Comparison of ENCODE assay signal across 27 cellular contexts in genomic region chr1:39436842-39437241, GRCh38. TPM values are rescaled to one million over a fixed set of nuclear protein-coding genes. Genes with fewer than 3 reads are reported as not detected.
"Had no signal": no experiment of that assay in that cellular context is flagged by ENCODE, and none has a peak within 500 bp of the region (broad histone marks: within the 10 kb centered on the region; RNA-seq: fewer than 3 reads in every experiment).

No MANE protein-coding gene starts in this region.

- H3K4me1 ChIP-seq: breast epithelium, thyroid gland had no signal

- DNase-seq: activated CD4-positive, alpha-beta T cell treated with anti-CD3 and anti-CD28 coated beads for 48 hours; activated CD4-positive, alpha-beta T cell treated with anti-CD3 and anti-CD28 coated beads, Interleukin-2, amount 50 U/mL, for 48 hours; activated CD8-positive, alpha-beta memory T cell treated with anti-CD3 and anti-CD28 coated beads for 24 hours; central memory CD4-positive, alpha-beta T cell; islet precursor cell; left cardiac atrium; mammary epithelial cell; ovary; retina; sigmoid colon; small intestine; stimulated activated CD4-positive, alpha-beta T cell treated with anti-CD3 and anti-CD28 coated beads, Interleukin-1b, Interleukin-23, amount 100 ng/mL, for 48 hours; stimulated activated CD4-positive, alpha-beta T cell treated with anti-CD3 and anti-CD28 coated beads, Interleukin-4, amount 100 ng/mL, for 4 hours; stimulated activated CD8-positive, alpha-beta memory T cell treated with anti-CD3 and anti-CD28 coated beads, Interleukin-4, amount 100 ng/mL, for 48 hours; stimulated activated naive B cell treated with anti-CD40 and anti-IgM and Interleukin-4, amounts not matched to agents 10 μg/mL and 1 μg/mL and 100 μg/mL, for 72 hours; stomach; T1000; thyroid gland; upper lobe of right lung; WERI-Rb-1 had no signal

- H3K9me3 ChIP-seq: breast epithelium, esophagus muscularis mucosa, ovary, sigmoid colon, stomach, thyroid gland, upper lobe of right lung had no signal

- ATAC-seq: activated CD4-positive, CD25-positive, alpha-beta regulatory T cell treated with anti-CD3 and anti-CD28 coated beads, Interleukin-2, amount 50 U/mL, for 24 hours; activated naive CD4-positive, alpha-beta T cell treated with anti-CD3 and anti-CD28 coated beads, Interleukin-2, amount 50 U/mL, for 72 hours; stimulated activated naive B cell treated with anti-CD40 and anti-IgM and Interleukin-4, amounts not matched to agents 10 μg/mL and 1 μg/mL and 100 μg/mL, for 72 hours; upper lobe of right lung had no signal

- FAIRE-seq: frontal cortex, small intestine had no signal

- H3K27me3 ChIP-seq: breast epithelium, esophagus muscularis mucosa, ovary, sigmoid colon, stomach, thyroid gland, upper lobe of right lung had no signal

- H3K36me3 ChIP-seq: ovary had no signal

- H3K4me3 ChIP-seq: breast epithelium, esophagus muscularis mucosa, ovary, sigmoid colon, stomach, thyroid gland, upper lobe of right lung had no signal

- H3K27ac ChIP-seq: breast epithelium, esophagus muscularis mucosa, ovary, stomach, thyroid gland, upper lobe of right lung, WERI-Rb-1 had no signal

RNA-seq across cellular contexts. Expression of gene BMP8A, which starts 54.6 kb away (rescaled TPM):
- total RNA-seq: liver, stomach had no signal
- polyA plus RNA-seq: liver, mammary epithelial cell, neural cell, stomach had no signal
